Comparison of ENCODE assay signal across 28 cellular contexts in genomic region chr2:68569604-68570003, GRCh38.
DNase-seq lines count a peak whose midpoint lies in the region; ATAC-seq and TF ChIP-seq lines count a peak whose summit lies in the region.
"Had no signal": no experiment of that assay in that cellular context is flagged by ENCODE, and none has a peak within 500 bp of the region (broad histone marks: within the 10 kb centered on the region; RNA-seq: fewer than 3 reads in every experiment).

No MANE protein-coding gene starts in this region.

- TF ChIP-seq CTCF in choroid plexus epithelial cell (conservative IDR thresholded peaks at IDR 0.05; ENCODE audit: low read depth, low read length), result no peak

- POLR2A ChIA-PET in activated CD4-positive, alpha-beta memory T cell treated with anti-CD3 and anti-CD28 coated beads for 36 hours (lab: Charles Lee), result no interaction called here

- CTCF ChIA-PET in activated CD4-positive, alpha-beta memory T cell treated with anti-CD3 and anti-CD28 coated beads for 36 hours (lab: Charles Lee), result interaction anchor here (1.5 kb wide), 1 partner anchor 26 kb away, joined by 6 read pairs; no protein-coding TSS in a partner anchor

- no peak overlapping the region for H3K4me3 Mint-ChIP-seq in activated T-cell treated with anti-CD3 and anti-CD28 coated beads, Interleukin-2, amount 50 U/mL, for 72 hours
- no peak overlapping the region for H3K4me3 Mint-ChIP-seq in activated CD4-positive, alpha-beta memory T cell treated with anti-CD3 and anti-CD28 coated beads for 36 hours
- H3K4me3 Mint-ChIP-seq: activated CD4-positive, alpha-beta T cell treated with anti-CD3 and anti-CD28 coated beads for 36 hours; activated naive CD8-positive, alpha-beta T cell; CD4-positive, alpha-beta T cell; neural progenitor cell; T-helper 2 cell treated with Interferon-gamma antibody and Interleukin-4, amounts not matched to agents 5 μg/mL and 100 μg/mL, for 36 hours had no signal

- peak; percentile 63 for DNase-seq in ELR (ENCODE audit: low read depth)
- DNase-seq in NCI-H460 (ENCODE audit: extremely low read depth, low read depth), result peak; percentile 9
- peak; percentile 42 for DNase-seq in choroid plexus epithelial cell (ENCODE audit: low read depth)
- DNase-seq in non-pigmented ciliary epithelial cell (ENCODE audit: low read depth), result peak; percentile 35
- no peak for DNase-seq in NCI-H345 (lab: John Stamatoyannopoulos, UW)
- DNase-seq in activated T-cell treated with anti-CD3 and anti-CD28 coated beads, Interleukin-2, amount 50 U/mL, for 72 hours, result no peak
- DNase-seq in activated CD4-positive, alpha-beta memory T cell treated with anti-CD3 and anti-CD28 coated beads for 36 hours, result no peak
- DNase-seq: activated CD4-positive, alpha-beta T cell treated with anti-CD3 and anti-CD28 coated beads for 36 hours; activated effector memory CD4-positive, alpha-beta T cell treated with Interleukin-2 at 50 U/mL for 16 hours; activated T-cell treated with anti-CD3 and anti-CD28 coated beads for 4 hours; AML-193; CD4-positive, alpha-beta T cell; cerebellar nuclear complex; left lung; mesendoderm; MM.1S; NCI-H2081; NCI-H446; posterior cingulate gyrus; right cardiac atrium; Right ventricle myocardium superior; stimulated activated CD4-positive, alpha-beta T cell treated with anti-CD3 and anti-CD28 coated beads, Interleukin-4, amount 100 ng/mL, for 1 hour; upper lobe of right lung had no signal

- intact Hi-C loops in activated CD4-positive, alpha-beta memory T cell treated with anti-CD3 and anti-CD28 coated beads for 36 hours (cut with micrococcal nuclease), result no loop called here

- H3K4me3 ChIP-seq in choroid plexus epithelial cell (ENCODE audit: low read depth, low read length), result no peak overlapping the region
- H3K4me3 ChIP-seq: hepatocyte, left lung, neural progenitor cell, upper lobe of right lung had no signal

- no peak for ATAC-seq in activated T-cell treated with anti-CD3 and anti-CD28 coated beads, Interleukin-2, amount 50 U/mL, for 72 hours (replicated peaks in 1 of 2)
- ATAC-seq: activated CD4-positive, alpha-beta T cell treated with anti-CD3 and anti-CD28 coated beads for 36 hours; foreskin keratinocyte; left lung; right cardiac atrium; upper lobe of right lung had no signal

- no peaks in the 10 kb centered on the region for H3K9me3 Mint-ChIP-seq in activated T-cell treated with anti-CD3 and anti-CD28 coated beads, Interleukin-2, amount 50 U/mL, for 72 hours
- H3K9me3 Mint-ChIP-seq in activated CD4-positive, alpha-beta memory T cell treated with anti-CD3 and anti-CD28 coated beads for 36 hours, result no peaks in the 10 kb centered on the region
- H3K9me3 Mint-ChIP-seq: CD4-positive, alpha-beta T cell; neural progenitor cell; T-helper 2 cell treated with Interferon-gamma antibody and Interleukin-4, amounts not matched to agents 5 μg/mL and 100 μg/mL, for 36 hours had no signal

- H3K27me3 Mint-ChIP-seq in activated T-cell treated with anti-CD3 and anti-CD28 coated beads, Interleukin-2, amount 50 U/mL, for 72 hours (ENCODE audit: low read depth), result no peaks in the 10 kb centered on the region
- no peaks in the 10 kb centered on the region for H3K27me3 Mint-ChIP-seq in activated CD4-positive, alpha-beta memory T cell treated with anti-CD3 and anti-CD28 coated beads for 36 hours
- H3K27me3 Mint-ChIP-seq: activated CD4-positive, alpha-beta T cell treated with anti-CD3 and anti-CD28 coated beads for 36 hours; activated naive CD8-positive, alpha-beta T cell; CD4-positive, alpha-beta T cell had no signal

- H3K4me1 Mint-ChIP-seq in activated T-cell treated with anti-CD3 and anti-CD28 coated beads, Interleukin-2, amount 50 U/mL, for 72 hours (ENCODE audit: low read depth), result no peaks in the 10 kb centered on the region
- no peaks in the 10 kb centered on the region for H3K4me1 Mint-ChIP-seq in activated CD4-positive, alpha-beta memory T cell treated with anti-CD3 and anti-CD28 coated beads for 36 hours (ENCODE audit: low read depth)
- H3K4me1 Mint-ChIP-seq: activated CD4-positive, alpha-beta T cell treated with anti-CD3 and anti-CD28 coated beads for 36 hours; neural progenitor cell had no signal

- peaks cover 0 to 1% of the 10 kb centered on the region in 2 donors for H3K36me3 Mint-ChIP-seq in activated T-cell treated with anti-CD3 and anti-CD28 coated beads, Interleukin-2, amount 50 U/mL, for 72 hours (ENCODE audit: insufficient read depth in 2 of 2)
- H3K36me3 Mint-ChIP-seq in activated CD4-positive, alpha-beta memory T cell treated with anti-CD3 and anti-CD28 coated beads for 36 hours, result peaks cover 2% of the 10 kb centered on the region
- H3K36me3 Mint-ChIP-seq: neural progenitor cell had no signal

- no peak overlapping the region for H3K27ac Mint-ChIP-seq in activated T-cell treated with anti-CD3 and anti-CD28 coated beads, Interleukin-2, amount 50 U/mL, for 72 hours
- H3K27ac Mint-ChIP-seq in activated CD4-positive, alpha-beta memory T cell treated with anti-CD3 and anti-CD28 coated beads for 36 hours, result no peak overlapping the region
- H3K27ac Mint-ChIP-seq: activated CD4-positive, alpha-beta T cell treated with anti-CD3 and anti-CD28 coated beads for 36 hours; activated naive CD8-positive, alpha-beta T cell; CD4-positive, alpha-beta T cell; neural progenitor cell; T-helper 2 cell treated with Interferon-gamma antibody and Interleukin-4, amounts not matched to agents 5 μg/mL and 100 μg/mL, for 36 hours had no signal

Comparison
In these comparisons a context has a peak if more than half of its experiments do, and no peak if none do; other contexts are left out.
1. DNase-seq: peak in ELR (single experiment), NCI-H460 (single experiment), choroid plexus epithelial cell (single experiment) and non-pigmented ciliary epithelial cell (single experiment); none in NCI-H345 (single experiment), activated T-cell treated with anti-CD3 and anti-CD28 coated beads, Interleukin-2, amount 50 U/mL, for 72 hours (0 of 2) and activated CD4-positive, alpha-beta memory T cell treated with anti-CD3 and anti-CD28 coated beads for 36 hours (single experiment).